1 cellular context compared by ENCODE assay signal in genomic region chr4:157819693-157820464, GRCh38.
TF ChIP-seq lines count a peak whose summit lies in the region.

No MANE protein-coding gene starts in this region.

TF ChIP-seq in H1, 55 proteins besides CTCF, POLR2A, EP300 and RAD21 (continued from another document):
- TF ChIP-seq, protein P1, sequence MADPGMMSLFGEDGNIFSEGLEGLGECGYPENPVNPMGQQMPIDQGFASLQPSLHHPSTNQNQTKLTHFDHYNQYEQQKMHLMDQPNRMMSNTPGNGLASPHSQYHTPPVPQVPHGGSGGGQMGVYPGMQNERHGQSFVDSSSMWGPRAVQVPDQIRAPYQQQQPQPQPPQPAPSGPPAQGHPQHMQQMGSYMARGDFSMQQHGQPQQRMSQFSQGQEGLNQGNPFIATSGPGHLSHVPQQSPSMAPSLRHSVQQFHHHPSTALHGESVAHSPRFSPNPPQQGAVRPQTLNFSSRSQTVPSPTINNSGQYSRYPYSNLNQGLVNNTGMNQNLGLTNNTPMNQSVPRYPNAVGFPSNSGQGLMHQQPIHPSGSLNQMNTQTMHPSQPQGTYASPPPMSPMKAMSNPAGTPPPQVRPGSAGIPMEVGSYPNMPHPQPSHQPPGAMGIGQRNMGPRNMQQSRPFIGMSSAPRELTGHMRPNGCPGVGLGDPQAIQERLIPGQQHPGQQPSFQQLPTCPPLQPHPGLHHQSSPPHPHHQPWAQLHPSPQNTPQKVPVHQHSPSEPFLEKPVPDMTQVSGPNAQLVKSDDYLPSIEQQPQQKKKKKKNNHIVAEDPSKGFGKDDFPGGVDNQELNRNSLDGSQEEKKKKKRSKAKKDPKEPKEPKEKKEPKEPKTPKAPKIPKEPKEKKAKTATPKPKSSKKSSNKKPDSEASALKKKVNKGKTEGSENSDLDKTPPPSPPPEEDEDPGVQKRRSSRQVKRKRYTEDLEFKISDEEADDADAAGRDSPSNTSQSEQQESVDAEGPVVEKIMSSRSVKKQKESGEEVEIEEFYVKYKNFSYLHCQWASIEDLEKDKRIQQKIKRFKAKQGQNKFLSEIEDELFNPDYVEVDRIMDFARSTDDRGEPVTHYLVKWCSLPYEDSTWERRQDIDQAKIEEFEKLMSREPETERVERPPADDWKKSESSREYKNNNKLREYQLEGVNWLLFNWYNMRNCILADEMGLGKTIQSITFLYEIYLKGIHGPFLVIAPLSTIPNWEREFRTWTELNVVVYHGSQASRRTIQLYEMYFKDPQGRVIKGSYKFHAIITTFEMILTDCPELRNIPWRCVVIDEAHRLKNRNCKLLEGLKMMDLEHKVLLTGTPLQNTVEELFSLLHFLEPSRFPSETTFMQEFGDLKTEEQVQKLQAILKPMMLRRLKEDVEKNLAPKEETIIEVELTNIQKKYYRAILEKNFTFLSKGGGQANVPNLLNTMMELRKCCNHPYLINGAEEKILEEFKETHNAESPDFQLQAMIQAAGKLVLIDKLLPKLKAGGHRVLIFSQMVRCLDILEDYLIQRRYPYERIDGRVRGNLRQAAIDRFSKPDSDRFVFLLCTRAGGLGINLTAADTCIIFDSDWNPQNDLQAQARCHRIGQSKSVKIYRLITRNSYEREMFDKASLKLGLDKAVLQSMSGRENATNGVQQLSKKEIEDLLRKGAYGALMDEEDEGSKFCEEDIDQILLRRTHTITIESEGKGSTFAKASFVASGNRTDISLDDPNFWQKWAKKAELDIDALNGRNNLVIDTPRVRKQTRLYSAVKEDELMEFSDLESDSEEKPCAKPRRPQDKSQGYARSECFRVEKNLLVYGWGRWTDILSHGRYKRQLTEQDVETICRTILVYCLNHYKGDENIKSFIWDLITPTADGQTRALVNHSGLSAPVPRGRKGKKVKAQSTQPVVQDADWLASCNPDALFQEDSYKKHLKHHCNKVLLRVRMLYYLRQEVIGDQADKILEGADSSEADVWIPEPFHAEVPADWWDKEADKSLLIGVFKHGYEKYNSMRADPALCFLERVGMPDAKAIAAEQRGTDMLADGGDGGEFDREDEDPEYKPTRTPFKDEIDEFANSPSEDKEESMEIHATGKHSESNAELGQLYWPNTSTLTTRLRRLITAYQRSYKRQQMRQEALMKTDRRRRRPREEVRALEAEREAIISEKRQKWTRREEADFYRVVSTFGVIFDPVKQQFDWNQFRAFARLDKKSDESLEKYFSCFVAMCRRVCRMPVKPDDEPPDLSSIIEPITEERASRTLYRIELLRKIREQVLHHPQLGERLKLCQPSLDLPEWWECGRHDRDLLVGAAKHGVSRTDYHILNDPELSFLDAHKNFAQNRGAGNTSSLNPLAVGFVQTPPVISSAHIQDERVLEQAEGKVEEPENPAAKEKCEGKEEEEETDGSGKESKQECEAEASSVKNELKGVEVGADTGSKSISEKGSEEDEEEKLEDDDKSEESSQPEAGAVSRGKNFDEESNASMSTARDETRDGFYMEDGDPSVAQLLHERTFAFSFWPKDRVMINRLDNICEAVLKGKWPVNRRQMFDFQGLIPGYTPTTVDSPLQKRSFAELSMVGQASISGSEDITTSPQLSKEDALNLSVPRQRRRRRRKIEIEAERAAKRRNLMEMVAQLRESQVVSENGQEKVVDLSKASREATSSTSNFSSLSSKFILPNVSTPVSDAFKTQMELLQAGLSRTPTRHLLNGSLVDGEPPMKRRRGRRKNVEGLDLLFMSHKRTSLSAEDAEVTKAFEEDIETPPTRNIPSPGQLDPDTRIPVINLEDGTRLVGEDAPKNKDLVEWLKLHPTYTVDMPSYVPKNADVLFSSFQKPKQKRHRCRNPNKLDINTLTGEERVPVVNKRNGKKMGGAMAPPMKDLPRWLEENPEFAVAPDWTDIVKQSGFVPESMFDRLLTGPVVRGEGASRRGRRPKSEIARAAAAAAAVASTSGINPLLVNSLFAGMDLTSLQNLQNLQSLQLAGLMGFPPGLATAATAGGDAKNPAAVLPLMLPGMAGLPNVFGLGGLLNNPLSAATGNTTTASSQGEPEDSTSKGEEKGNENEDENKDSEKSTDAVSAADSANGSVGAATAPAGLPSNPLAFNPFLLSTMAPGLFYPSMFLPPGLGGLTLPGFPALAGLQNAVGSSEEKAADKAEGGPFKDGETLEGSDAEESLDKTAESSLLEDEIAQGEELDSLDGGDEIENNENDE (IDR thresholded peaks at IDR 0.05; ENCODE audit: insufficient replicate concordance, low read length), result no peak
- TF ChIP-seq RFX5 (IDR thresholded peaks at IDR 0.05; ENCODE audit: borderline replicate concordance, low read depth, low read length) (no peak), POU5F1 (IDR thresholded peaks at IDR 0.05; ENCODE audit: low read depth, low read length) (no peak), SP2 (IDR thresholded peaks at IDR 0.05; ENCODE audit: low read length) (no peak), JUND (IDR thresholded peaks at IDR 0.05; ENCODE audit: low read length) (no peak), TCF12 (IDR thresholded peaks at IDR 0.05; ENCODE audit: low read depth, low read length) (no peak), CTBP2 (IDR thresholded peaks at IDR 0.05; ENCODE audit: borderline replicate concordance, insufficient read depth, insufficient read length, low read length) (no peak), KDM1A (IDR thresholded peaks at IDR 0.05; ENCODE audit: borderline replicate concordance, low read length) (no peak), SRF (IDR thresholded peaks at IDR 0.05; ENCODE audit: low read depth, low read length) (no peak), ATF2 (IDR thresholded peaks at IDR 0.05; ENCODE audit: low read length) (no peak), TEAD4 (IDR thresholded peaks at IDR 0.05; ENCODE audit: low read depth, low read length) (no peak), BCL11A (IDR thresholded peaks at IDR 0.05; ENCODE audit: low read depth in 2 of 2, low read length in 2 of 2) (no peak), MAFK (IDR thresholded peaks at IDR 0.05; ENCODE audit: low read depth, low read length) (no peak), TAF7 (optimal IDR thresholded peaks at IDR 0.05; ENCODE audit: borderline replicate concordance, low read depth, low read length) (no peak), TBP (IDR thresholded peaks at IDR 0.05; ENCODE audit: low read depth, low read length) (no peak)
- TF ChIP-seq, protein P2, sequence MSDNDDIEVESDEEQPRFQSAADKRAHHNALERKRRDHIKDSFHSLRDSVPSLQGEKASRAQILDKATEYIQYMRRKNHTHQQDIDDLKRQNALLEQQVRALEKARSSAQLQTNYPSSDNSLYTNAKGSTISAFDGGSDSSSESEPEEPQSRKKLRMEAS (IDR thresholded peaks at IDR 0.05), result no peak
- TF ChIP-seq, protein P3, sequence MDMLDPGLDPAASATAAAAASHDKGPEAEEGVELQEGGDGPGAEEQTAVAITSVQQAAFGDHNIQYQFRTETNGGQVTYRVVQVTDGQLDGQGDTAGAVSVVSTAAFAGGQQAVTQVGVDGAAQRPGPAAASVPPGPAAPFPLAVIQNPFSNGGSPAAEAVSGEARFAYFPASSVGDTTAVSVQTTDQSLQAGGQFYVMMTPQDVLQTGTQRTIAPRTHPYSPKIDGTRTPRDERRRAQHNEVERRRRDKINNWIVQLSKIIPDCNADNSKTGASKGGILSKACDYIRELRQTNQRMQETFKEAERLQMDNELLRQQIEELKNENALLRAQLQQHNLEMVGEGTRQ (IDR thresholded peaks at IDR 0.05; ENCODE audit: low read length), result no peak
